26 cellular contexts compared by ENCODE assay signal in genomic region chr12:8941691-8942478, GRCh38. TPM values are rescaled to one million over a fixed set of nuclear protein-coding genes. Genes with fewer than 3 reads are reported as not detected.
DNase-seq lines count a peak whose midpoint lies in the region; ATAC-seq and TF ChIP-seq lines count a peak whose summit lies in the region.
"Had no signal": no experiment of that assay in that cellular context is flagged by ENCODE, and none has a peak within 500 bp of the region (broad histone marks: within the 10 kb centered on the region; RNA-seq: fewer than 3 reads in every experiment).

No MANE protein-coding gene starts in this region.

- H3K14ac ChIP-seq in H9 (ENCODE audit: insufficient read depth, low read length) = no peak overlapping the region

- no peak overlapping the region for H3K4ac ChIP-seq in H9 (ENCODE audit: low read depth, low read length)

- H3K9me3 ChIP-seq in H9 (ENCODE audit: control insufficient read depth, low read depth, low read length) = no peaks in the 10 kb centered on the region
- no peaks in the 10 kb centered on the region for H3K9me3 ChIP-seq in PC-3 (ENCODE audit: low read length)
- H3K9me3 ChIP-seq in colonic mucosa = no peaks in the 10 kb centered on the region
- H3K9me3 ChIP-seq: psoas muscle, suprapubic skin had no signal

- H3K4me3 ChIP-seq in PC-3 (ENCODE audit: low read length) (no peak overlapping the region), colonic mucosa (no peak overlapping the region)
- H3K4me3 ChIP-seq: cardiac muscle cell, PC-9, psoas muscle, suprapubic skin had no signal

- H2BK15ac ChIP-seq in H9 (ENCODE audit: low read depth, low read length) = no peak overlapping the region

- no peak overlapping the region for H2BK5ac ChIP-seq in H9 (ENCODE audit: insufficient read length, low read length)

- CTCF ChIA-PET in activated CD8-positive, alpha-beta T cell treated with anti-CD3 and anti-CD28 coated beads for 36 hours (lab: Charles Lee) = interaction anchor here (0.6 kb wide), 1 partner anchor 108 kb away, joined by 3 read pairs; no protein-coding TSS in a partner anchor
- CTCF ChIA-PET in activated CD8-positive, alpha-beta T cell treated with anti-CD3 and anti-CD28 coated beads, Interleukin-2, amount 10 ng/mL, durations not matched to agents 7 days and 5 days (lab: Charles Lee) = no interaction called here
- CTCF ChIA-PET in PC-3 (lab: Charles Lee) = no interaction called here

- no peaks in the 10 kb centered on the region for H3K27me3 Mint-ChIP-seq in activated CD8-positive, alpha-beta T cell treated with anti-CD3 and anti-CD28 coated beads for 36 hours
- H3K27me3 Mint-ChIP-seq in activated CD8-positive, alpha-beta T cell treated with anti-CD3 and anti-CD28 coated beads, Interleukin-2, amount 10 ng/mL, durations not matched to agents 7 days and 5 days (ENCODE audit: low read depth) = no peaks in the 10 kb centered on the region
- peaks cover 1% of the 10 kb centered on the region for H3K27me3 Mint-ChIP-seq in H9 (ENCODE audit: low read depth)
- no peaks in the 10 kb centered on the region for H3K27me3 Mint-ChIP-seq in natural killer cell (ENCODE audit: low read depth in 2 of 2)
- H3K27me3 Mint-ChIP-seq: activated CD8-positive, alpha-beta memory T cell treated with anti-CD3 and anti-CD28 coated beads, Interleukin-2, amount 10 ng/mL, durations not matched to agents 7 days and 5 days; dendritic cell treated with granulocyte-macrophage colony-stimulating factor and Interleukin-4, amounts not matched to agents 40 ng/mL and 50 ng/mL, for 4 days had no signal

- no peak overlapping the region for H4K8ac ChIP-seq in H9 (replicated peaks; ENCODE audit: insufficient read length, low read depth, low read length)

- H3F3A ChIP-seq in PC-3 (ENCODE audit: low read length, unreplicated experiment) = no peaks in the 10 kb centered on the region

- no peak overlapping the region for H3K27ac ChIP-seq in H9 (ENCODE audit: insufficient read length, low read depth, low read length)
- H3K27ac ChIP-seq in PC-3 (ENCODE audit: low read length) = no peak overlapping the region
- no peak overlapping the region for H3K27ac ChIP-seq in colonic mucosa
- H3K27ac ChIP-seq: cardiac muscle cell, PC-9, psoas muscle, suprapubic skin had no signal

- H2AFZ ChIP-seq in H9 (ENCODE audit: low read length) (no peak overlapping the region), PC-3 (ENCODE audit: low read length) (no peak overlapping the region)
- H2AFZ ChIP-seq: PC-9 had no signal

- no peaks in the 10 kb centered on the region for H3K9me2 ChIP-seq in PC-3 (replicated peaks; ENCODE audit: low read length)

- peaks cover 23% of the 10 kb centered on the region for H3K36me3 ChIP-seq in PC-3 (ENCODE audit: low read depth, low read length)
- H3K36me3 ChIP-seq in colonic mucosa = peaks cover 6% of the 10 kb centered on the region

- H3K56ac ChIP-seq in H9 (ENCODE audit: insufficient read length, low read depth, low read length) = no peak overlapping the region

- TF ChIP-seq CTCF in activated CD8-positive, alpha-beta T cell treated with anti-CD3 and anti-CD28 coated beads for 36 hours (IDR thresholded peaks at IDR 0.05) = no peak
- no peak for TF ChIP-seq CTCF in H9 (conservative IDR thresholded peaks at IDR 0.05)
- TF ChIP-seq CTCF in natural killer cell (IDR thresholded peaks at IDR 0.05) = no peak
- TF ChIP-seq CTCF in PC-3 (conservative IDR thresholded peaks at IDR 0.05; ENCODE audit: low read depth, low read length) = no peak
- TF ChIP-seq CTCF in colonic mucosa (IDR thresholded peaks at IDR 0.05) = no peak

- H3K4me1 ChIP-seq in H9 (ENCODE audit: insufficient read depth, low read length) = no peaks in the 10 kb centered on the region
- H3K4me1 ChIP-seq in PC-3 (ENCODE audit: insufficient read depth, low read length) = no peaks in the 10 kb centered on the region
- no peaks in the 10 kb centered on the region for H3K4me1 ChIP-seq in colonic mucosa

- H3K4me3 Mint-ChIP-seq in activated CD8-positive, alpha-beta T cell treated with anti-CD3 and anti-CD28 coated beads for 36 hours = no peak overlapping the region
- H3K4me3 Mint-ChIP-seq in activated CD8-positive, alpha-beta T cell treated with anti-CD3 and anti-CD28 coated beads, Interleukin-2, amount 10 ng/mL, durations not matched to agents 7 days and 5 days = no peak overlapping the region
- H3K4me3 Mint-ChIP-seq in H9 (no peak overlapping the region), natural killer cell (no peak overlapping the region)
- H3K4me3 Mint-ChIP-seq: activated CD8-positive, alpha-beta memory T cell treated with anti-CD3 and anti-CD28 coated beads, Interleukin-2, amount 10 ng/mL, durations not matched to agents 7 days and 5 days; dendritic cell treated with granulocyte-macrophage colony-stimulating factor and Interleukin-4, amounts not matched to agents 40 ng/mL and 50 ng/mL, for 4 days had no signal

- no peaks in the 10 kb centered on the region for H3K79me1 ChIP-seq in H9 (ENCODE audit: insufficient read depth, low read depth, low read length, poor library complexity, severe bottlenecking)

- H3K79me2 ChIP-seq in H9 (ENCODE audit: insufficient read depth, low read length) (no peaks in the 10 kb centered on the region; the same call in 1 of the 2 replicates), PC-3 (ENCODE audit: low read length) (peaks cover 9% of the 10 kb centered on the region)

- H3K23me2 ChIP-seq in H9 (ENCODE audit: insufficient read length, low read depth, low read length, poor library complexity, severe bottlenecking) = no peaks in the 10 kb centered on the region

- no peaks in the 10 kb centered on the region for H3K27me3 ChIP-seq in H9 (ENCODE audit: insufficient read depth, low read length)
- no peaks in the 10 kb centered on the region for H3K27me3 ChIP-seq in PC-3 (ENCODE audit: low read length)
- no peaks in the 10 kb centered on the region for H3K27me3 ChIP-seq in colonic mucosa
- H3K27me3 ChIP-seq: cardiac muscle cell, suprapubic skin had no signal

- no TSS peak for BruUV-seq in PC-3 (replicated peaks; lab: Mats Ljungman, UMichigan)

- no peak overlapping the region for H3K18ac ChIP-seq in H9 (ENCODE audit: insufficient read length, low read depth, low read length)

- H3T11ph ChIP-seq in H9 (ENCODE audit: low read length) = no peak overlapping the region

- no peak for DNase-seq in activated CD8-positive, alpha-beta T cell treated with anti-CD3 and anti-CD28 coated beads for 36 hours
- no peak for DNase-seq in activated CD8-positive, alpha-beta T cell treated with anti-CD3 and anti-CD28 coated beads, Interleukin-2, amount 10 ng/mL, durations not matched to agents 7 days and 5 days
- DNase-seq in H9 = no peak
- DNase-seq in amniotic epithelial cell (ENCODE audit: low read depth) = peak; percentile 7
- no peak for DNase-seq in natural killer cell
- no peak for DNase-seq in PC-3
- no peak for DNase-seq in colonic mucosa
- no peak for DNase-seq in HPDE6-E6E7 (ENCODE audit: extremely low spot score)
- DNase-seq: activated CD4-positive, alpha-beta T cell treated with anti-CD3 and anti-CD28 coated beads for 1 hour; activated CD8-positive, alpha-beta memory T cell treated with anti-CD3 and anti-CD28 coated beads, Interleukin-2, amount 10 ng/mL, durations not matched to agents 7 days and 5 days; AML-193; amygdala; DMS53; H7; KG1; kidney; NCI-H146; NCI-H524; PC-9; psoas muscle; SIG-M5 had no signal

- H3K27ac Mint-ChIP-seq in activated CD8-positive, alpha-beta T cell treated with anti-CD3 and anti-CD28 coated beads for 36 hours = peak overlapping the region; percentile 21
- H3K27ac Mint-ChIP-seq in activated CD8-positive, alpha-beta T cell treated with anti-CD3 and anti-CD28 coated beads, Interleukin-2, amount 10 ng/mL, durations not matched to agents 7 days and 5 days = no peak overlapping the region
- H3K27ac Mint-ChIP-seq in H9 (peak overlapping the region in 2 of 3 experiments; percentile 49 to 53; a peak in 3 of 7 replicates), natural killer cell (peak overlapping the region; percentile 32 to 74)
- H3K27ac Mint-ChIP-seq: activated CD8-positive, alpha-beta memory T cell treated with anti-CD3 and anti-CD28 coated beads, Interleukin-2, amount 10 ng/mL, durations not matched to agents 7 days and 5 days; activated T-helper 2 cell treated with anti-CD3 and anti-CD28 coated beads, Interferon-gamma antibody, Interleukin-2, Interleukin-4, amounts not matched to agents 10 μg/mL and 5 μg/mL and 100 μg/mL, durations not matched to agents 14 hours and 24 hours and 36 hours; dendritic cell treated with granulocyte-macrophage colony-stimulating factor and Interleukin-4, amounts not matched to agents 40 ng/mL and 50 ng/mL, for 4 days had no signal

- no peaks in the 10 kb centered on the region for H3K9me3 Mint-ChIP-seq in activated CD8-positive, alpha-beta T cell treated with anti-CD3 and anti-CD28 coated beads for 36 hours
- H3K9me3 Mint-ChIP-seq in activated CD8-positive, alpha-beta T cell treated with anti-CD3 and anti-CD28 coated beads, Interleukin-2, amount 10 ng/mL, durations not matched to agents 7 days and 5 days (ENCODE audit: insufficient read depth) = no peaks in the 10 kb centered on the region
- H3K9me3 Mint-ChIP-seq in H9 = no peaks in the 10 kb centered on the region
- H3K9me3 Mint-ChIP-seq in natural killer cell = no peaks in the 10 kb centered on the region
- H3K9me3 Mint-ChIP-seq: activated T-helper 2 cell treated with anti-CD3 and anti-CD28 coated beads, Interferon-gamma antibody, Interleukin-2, Interleukin-4, amounts not matched to agents 10 μg/mL and 5 μg/mL and 100 μg/mL, durations not matched to agents 14 hours and 24 hours and 36 hours; dendritic cell treated with granulocyte-macrophage colony-stimulating factor and Interleukin-4, amounts not matched to agents 40 ng/mL and 50 ng/mL, for 4 days had no signal

- no peak overlapping the region for H4K91ac ChIP-seq in H9 (ENCODE audit: insufficient read length, low read depth, low read length)

- H2BK20ac ChIP-seq in H9 (ENCODE audit: low read depth, low read length, poor library complexity, severe bottlenecking) = no peak overlapping the region

- H2BK12ac ChIP-seq in H9 (ENCODE audit: insufficient read length, low read depth, low read length) = no peak overlapping the region

- H4K5ac ChIP-seq in H9 (ENCODE audit: insufficient read length, low read depth, low read length) = no peak overlapping the region

- ATAC-seq in activated CD8-positive, alpha-beta T cell treated with anti-CD3 and anti-CD28 coated beads for 36 hours = no peak
- ATAC-seq in activated CD8-positive, alpha-beta T cell treated with anti-CD3 and anti-CD28 coated beads, Interleukin-2, amount 10 ng/mL, durations not matched to agents 7 days and 5 days = no peak
- ATAC-seq in natural killer cell (no peak), PC-3 (no peak)
- ATAC-seq: activated CD8-positive, alpha-beta memory T cell treated with anti-CD3 and anti-CD28 coated beads, Interleukin-2, amount 10 ng/mL, durations not matched to agents 7 days and 5 days; psoas muscle had no signal

- H3K9ac ChIP-seq in H9 (ENCODE audit: extremely low read depth, insufficient read length, low read length) (no peak overlapping the region), PC-3 (ENCODE audit: low read length) (no peak overlapping the region), colonic mucosa (ENCODE audit: low read depth in 2 of 2, low read length in 2 of 2) (no peak overlapping the region)

- no peaks in the 10 kb centered on the region for H4K20me1 ChIP-seq in H9 (ENCODE audit: control insufficient read depth, insufficient read depth, insufficient read length)
- H4K20me1 ChIP-seq in PC-3 (ENCODE audit: low read length) = no peaks in the 10 kb centered on the region

- no peak overlapping the region for H3K4me2 ChIP-seq in H9 (ENCODE audit: insufficient read depth, insufficient read length, low read length)
- H3K4me2 ChIP-seq in PC-3 (ENCODE audit: low read length) = no peak overlapping the region
- H3K4me2 ChIP-seq: PC-9 had no signal

- H3K36me3 Mint-ChIP-seq in activated CD8-positive, alpha-beta T cell treated with anti-CD3 and anti-CD28 coated beads for 36 hours (ENCODE audit: low read depth) = peaks cover 49% of the 10 kb centered on the region
- H3K36me3 Mint-ChIP-seq in activated CD8-positive, alpha-beta T cell treated with anti-CD3 and anti-CD28 coated beads, Interleukin-2, amount 10 ng/mL, durations not matched to agents 7 days and 5 days (ENCODE audit: low read depth) = peaks cover 57% of the 10 kb centered on the region
- H3K36me3 Mint-ChIP-seq in H9 (ENCODE audit: insufficient read depth in 1 of 3, low read depth in 3 of 3) (peaks cover 25 to 82% (median 70%) of the 10 kb centered on the region in 3 experiments; a peak in 6 of 7 replicates), natural killer cell (no peaks in the 10 kb centered on the region)

- H2AK5ac ChIP-seq in H9 (ENCODE audit: insufficient read length, low read length) = no peak overlapping the region

- POLR2A ChIA-PET in activated CD8-positive, alpha-beta T cell treated with anti-CD3 and anti-CD28 coated beads for 36 hours (lab: Charles Lee) = no interaction called here
- POLR2A ChIA-PET in activated CD8-positive, alpha-beta T cell treated with anti-CD3 and anti-CD28 coated beads, Interleukin-2, amount 10 ng/mL, durations not matched to agents 7 days and 5 days (lab: Charles Lee) = no interaction called here
- POLR2A ChIA-PET in PC-3 (lab: Charles Lee; ENCODE audit: unreplicated experiment) = no interaction called here

- intact Hi-C loops in activated CD8-positive, alpha-beta T cell treated with anti-CD3 and anti-CD28 coated beads for 36 hours (cut with micrococcal nuclease) = no loop called here
- intact Hi-C loops in natural killer cell (cut with micrococcal nuclease) (no loop called here), PC-3 (cut with micrococcal nuclease) (no loop called here), colonic mucosa (cut with DNase I) (no loop called here)

- no peak overlapping the region for H3K23ac ChIP-seq in H9 (ENCODE audit: insufficient read length, low read depth, low read length)

- peaks cover 11% of the 10 kb centered on the region for H3K4me1 Mint-ChIP-seq in activated CD8-positive, alpha-beta T cell treated with anti-CD3 and anti-CD28 coated beads for 36 hours (ENCODE audit: low read depth)
- peaks cover 6% of the 10 kb centered on the region for H3K4me1 Mint-ChIP-seq in activated CD8-positive, alpha-beta T cell treated with anti-CD3 and anti-CD28 coated beads, Interleukin-2, amount 10 ng/mL, durations not matched to agents 7 days and 5 days (ENCODE audit: low read depth)
- peaks cover 7 to 13% of the 10 kb centered on the region in 2 experiments; a peak in 3 of 4 replicates for H3K4me1 Mint-ChIP-seq in H9
- H3K4me1 Mint-ChIP-seq in natural killer cell = peaks cover 17 to 29% of the 10 kb centered on the region in 2 donors

- no peak overlapping the region for H2BK120ac ChIP-seq in H9 (ENCODE audit: low read depth, low read length, poor library complexity, severe bottlenecking)

- no CpG with 5 or more reads among the region's 5 CpGs for WGBS in H9 (ENCODE audit: extremely low coverage, insufficient read length, low lambda C conversion rate)

RNA-seq across cellular contexts. Expression of gene M6PR, which starts 7.6 kb away (rescaled TPM):
- 100 to 1,000 TPM; 199 to 206 TPM for total RNA-seq in activated CD8-positive, alpha-beta T cell treated with anti-CD3 and anti-CD28 coated beads for 36 hours
- total RNA-seq in activated CD8-positive, alpha-beta T cell treated with anti-CD3 and anti-CD28 coated beads, Interleukin-2, amount 10 ng/mL, durations not matched to agents 7 days and 5 days = 100 to 1,000 TPM; 170 to 201 TPM
- total RNA-seq in H9 (2021) (153 and 163 TPM in 2 replicates), natural killer cell (100 to 1,000 TPM; 245 to 270 (median 255) TPM), PC-3 (2014; rRNA removed) (112 and 137 TPM in 2 replicates), colonic mucosa (100 to 1,000 TPM in 1 of 2 donors, 10 to 100 TPM in 1; 84.3 to 122 TPM)

RNA-seq across cellular contexts. Expression of gene PHC1, which starts 27.6 kb away (rescaled TPM):
- 10 to 100 TPM; 20.3 to 21.6 TPM for total RNA-seq in activated CD8-positive, alpha-beta T cell treated with anti-CD3 and anti-CD28 coated beads for 36 hours
- 10 to 100 TPM; 12.3 to 12.9 TPM for total RNA-seq in activated CD8-positive, alpha-beta T cell treated with anti-CD3 and anti-CD28 coated beads, Interleukin-2, amount 10 ng/mL, durations not matched to agents 7 days and 5 days
- total RNA-seq in H9 (2021) (558 and 568 TPM in 2 replicates), natural killer cell (10 to 100 TPM; 37.8 to 39.6 (median 38.6) TPM), PC-3 (2014; rRNA removed) (6.9 and 7.0 TPM in 2 replicates), colonic mucosa (10 to 100 TPM in 1 of 2 donors, 1 to 10 TPM in 1; 7.2 to 12.8 TPM)

RNA-seq across cellular contexts. Expression of gene KLRG1, which starts 47.5 kb away (rescaled TPM):
- total RNA-seq in activated CD8-positive, alpha-beta T cell treated with anti-CD3 and anti-CD28 coated beads for 36 hours = 10 to 100 TPM in 1 of 2 experiments, 1 to 10 TPM in 1; 6.6 to 10.1 TPM
- total RNA-seq in activated CD8-positive, alpha-beta T cell treated with anti-CD3 and anti-CD28 coated beads, Interleukin-2, amount 10 ng/mL, durations not matched to agents 7 days and 5 days = 1 to 10 TPM; 4.3 to 4.6 TPM
- total RNA-seq in H9 (2021) (2.1 and 2.5 TPM in 2 replicates), natural killer cell (100 to 1,000 TPM in 1 of 3 donors, 10 to 100 TPM in 2; 76.3 to 165 (median 86.2) TPM), PC-3 (2014; rRNA removed) (0.15 TPM in 1 of 2 replicates, not detected in the other), colonic mucosa (1 to 10 TPM in 1 of 2 donors, under 1 TPM in 1; 0.54 to 1.0 TPM)
- total RNA-seq: A172 had no signal

Comparison
In these comparisons a context has a peak if more than half of its experiments do, and no peak if none do; other contexts are left out.
1. RNA of gene PHC1, which starts 27.6 kb away (total RNA-seq): 558 to 568 TPM in H9; 37.8 to 39.6 TPM in natural killer cell, 20.3 to 21.6 TPM in activated CD8-positive, alpha-beta T cell treated with anti-CD3 and anti-CD28 coated beads for 36 hours, 12.3 to 12.9 TPM in activated CD8-positive, alpha-beta T cell treated with anti-CD3 and anti-CD28 coated beads, Interleukin-2, amount 10 ng/mL, durations not matched to agents 7 days and 5 days, 7.2 to 12.8 TPM in colonic mucosa and 6.9 to 7.0 TPM in PC-3; every median in the first group is over 10 times any median in the second.
2. RNA of gene KLRG1, which starts 47.5 kb away (total RNA-seq): 76.3 to 165 TPM in natural killer cell; 6.6 to 10.1 TPM in activated CD8-positive, alpha-beta T cell treated with anti-CD3 and anti-CD28 coated beads for 36 hours, 4.3 to 4.6 TPM in activated CD8-positive, alpha-beta T cell treated with anti-CD3 and anti-CD28 coated beads, Interleukin-2, amount 10 ng/mL, durations not matched to agents 7 days and 5 days, 2.1 to 2.5 TPM in H9, 0.54 to 1.0 TPM in colonic mucosa and 0.15 TPM in PC-3; every median in the first group is over 4 times any median in the second.